2 cellular contexts compared by ENCODE assay signal in the genomic region with DNA sequence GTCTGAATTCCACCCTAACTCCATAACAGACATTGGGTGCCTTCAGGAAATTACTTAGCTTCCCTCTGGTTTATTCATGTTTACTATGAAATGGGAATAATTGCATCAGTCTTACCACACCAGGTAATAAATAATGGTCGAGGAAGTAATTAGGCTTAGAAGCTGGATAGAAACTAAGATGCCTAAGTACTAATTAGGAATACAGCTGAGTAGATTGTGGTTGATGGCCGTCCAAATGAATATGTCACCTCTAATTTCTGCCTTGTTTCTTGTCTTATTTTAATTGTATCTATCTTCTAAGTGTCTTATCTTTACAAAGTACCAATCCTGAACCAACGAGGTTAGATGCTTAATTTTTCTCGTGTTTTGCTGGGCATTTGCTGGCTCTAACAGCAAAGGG.
TF ChIP-seq lines count a peak whose summit lies in the region.

No MANE protein-coding gene starts in this region.

TF ChIP-seq in IMR-90, 13 proteins besides CTCF, POLR2A, EP300 and RAD21:
- TF ChIP-seq CEBPB (IDR thresholded peaks at IDR 0.05; ENCODE audit: low read depth, low read length) (no peak), SMC3 (IDR thresholded peaks at IDR 0.05; ENCODE audit: low read depth, low read length) (no peak), MAFK (IDR thresholded peaks at IDR 0.05; ENCODE audit: low read depth, low read length) (no peak), RFX5 (IDR thresholded peaks at IDR 0.05; ENCODE audit: low read depth, low read length) (no peak)
- TF ChIP-seq, protein P1, sequence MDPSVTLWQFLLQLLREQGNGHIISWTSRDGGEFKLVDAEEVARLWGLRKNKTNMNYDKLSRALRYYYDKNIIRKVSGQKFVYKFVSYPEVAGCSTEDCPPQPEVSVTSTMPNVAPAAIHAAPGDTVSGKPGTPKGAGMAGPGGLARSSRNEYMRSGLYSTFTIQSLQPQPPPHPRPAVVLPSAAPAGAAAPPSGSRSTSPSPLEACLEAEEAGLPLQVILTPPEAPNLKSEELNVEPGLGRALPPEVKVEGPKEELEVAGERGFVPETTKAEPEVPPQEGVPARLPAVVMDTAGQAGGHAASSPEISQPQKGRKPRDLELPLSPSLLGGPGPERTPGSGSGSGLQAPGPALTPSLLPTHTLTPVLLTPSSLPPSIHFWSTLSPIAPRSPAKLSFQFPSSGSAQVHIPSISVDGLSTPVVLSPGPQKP (IDR thresholded peaks at IDR 0.05; ENCODE audit: borderline replicate concordance, low read depth, low read length): no peak
- TF ChIP-seq, protein P2, sequence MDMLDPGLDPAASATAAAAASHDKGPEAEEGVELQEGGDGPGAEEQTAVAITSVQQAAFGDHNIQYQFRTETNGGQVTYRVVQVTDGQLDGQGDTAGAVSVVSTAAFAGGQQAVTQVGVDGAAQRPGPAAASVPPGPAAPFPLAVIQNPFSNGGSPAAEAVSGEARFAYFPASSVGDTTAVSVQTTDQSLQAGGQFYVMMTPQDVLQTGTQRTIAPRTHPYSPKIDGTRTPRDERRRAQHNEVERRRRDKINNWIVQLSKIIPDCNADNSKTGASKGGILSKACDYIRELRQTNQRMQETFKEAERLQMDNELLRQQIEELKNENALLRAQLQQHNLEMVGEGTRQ (IDR thresholded peaks at IDR 0.05; ENCODE audit: low read depth, low read length): no peak

TF ChIP-seq in GM12878, 131 proteins besides CTCF, POLR2A, EP300 and RAD21:
- TF ChIP-seq RB1 (IDR thresholded peaks at IDR 0.05; ENCODE audit: borderline replicate concordance): no peak
- TF ChIP-seq, protein P3, sequence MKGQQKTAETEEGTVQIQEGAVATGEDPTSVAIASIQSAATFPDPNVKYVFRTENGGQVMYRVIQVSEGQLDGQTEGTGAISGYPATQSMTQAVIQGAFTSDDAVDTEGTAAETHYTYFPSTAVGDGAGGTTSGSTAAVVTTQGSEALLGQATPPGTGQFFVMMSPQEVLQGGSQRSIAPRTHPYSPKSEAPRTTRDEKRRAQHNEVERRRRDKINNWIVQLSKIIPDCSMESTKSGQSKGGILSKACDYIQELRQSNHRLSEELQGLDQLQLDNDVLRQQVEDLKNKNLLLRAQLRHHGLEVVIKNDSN (IDR thresholded peaks at IDR 0.05; ENCODE audit: borderline replicate concordance, extremely low read length, insufficient read depth, low read depth, low read length): no peak
- TF ChIP-seq HDAC2 (IDR thresholded peaks at IDR 0.05): no peak
- peak; percentile 50; the same call in 1 of the 2 replicates for TF ChIP-seq MTA2 (IDR thresholded peaks at IDR 0.05; ENCODE audit: low read depth)
- no peak for TF ChIP-seq ATF7 (IDR thresholded peaks at IDR 0.05; ENCODE audit: low read depth)
